Comparison of ENCODE assay signal across 14 cellular contexts in the genomic region with DNA sequence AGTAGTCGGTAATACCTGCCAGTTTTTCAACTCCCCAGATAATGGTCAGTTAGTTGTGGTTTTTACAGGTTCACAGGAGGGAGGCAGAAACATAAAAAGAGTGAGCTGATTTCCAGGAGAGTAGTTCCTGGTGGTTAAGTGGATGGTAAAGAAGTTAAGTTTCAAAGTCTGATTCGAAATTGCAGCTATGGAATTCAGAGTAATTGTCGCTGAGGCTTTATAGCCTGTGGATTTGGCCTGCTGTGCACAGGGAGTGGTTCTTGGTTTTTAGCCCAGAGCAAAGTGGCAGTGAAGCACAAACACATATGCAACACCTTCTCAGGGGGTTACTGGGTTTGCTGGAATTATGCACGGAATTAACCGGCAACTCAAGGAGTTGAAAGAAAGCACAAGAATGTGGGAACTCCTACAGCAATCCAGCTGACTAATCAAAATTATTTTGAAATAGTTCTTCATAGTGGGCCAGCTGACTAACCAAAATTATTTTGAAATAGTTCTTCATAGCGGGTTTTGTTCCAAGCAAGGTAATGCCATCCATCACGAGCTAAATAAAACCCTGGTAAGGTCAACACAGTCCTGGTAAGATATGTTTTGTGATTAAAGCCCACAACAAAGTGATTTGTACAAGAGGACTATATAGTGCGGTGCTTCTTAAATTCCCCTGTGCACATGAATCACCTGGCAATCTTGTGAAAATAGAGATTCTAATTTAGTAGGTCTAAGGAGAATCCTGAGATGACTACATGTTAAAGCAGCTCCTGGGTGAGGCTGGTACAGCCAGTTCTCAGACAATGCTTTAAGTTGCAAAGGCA.
DNase-seq lines count a peak whose midpoint lies in the region; ATAC-seq and FAIRE-seq lines count a peak whose summit lies in the region.
"Had no signal": no experiment of that assay in that cellular context is flagged by ENCODE, and none has a peak within 500 bp of the region (broad histone marks: within the 10 kb centered on the region; RNA-seq: fewer than 3 reads in every experiment).

No MANE protein-coding gene starts in this region.

- peaks cover 3% of the 10 kb centered on the region for H3K4me1 ChIP-seq in right cardiac atrium (ENCODE audit: control insufficient read depth, insufficient read depth, low read length)

- no peaks in the 10 kb centered on the region for H3K36me3 ChIP-seq in H7 (replicated peaks; ENCODE audit: control insufficient read depth, insufficient read depth, low read length)

- intact Hi-C loops in right cardiac atrium (cut with DNase I), result no loop called here

- H3K27me3 ChIP-seq in H7 (ENCODE audit: control insufficient read depth, insufficient read depth, low read length) (no peaks in the 10 kb centered on the region; the same call in 1 of the 2 replicates), right cardiac atrium (ENCODE audit: control insufficient read depth, insufficient read depth) (no peaks in the 10 kb centered on the region)

- DNase-seq in H7, result peak; percentile 26
- peak; percentile 97 for DNase-seq in amniotic epithelial cell (ENCODE audit: low read depth)
- DNase-seq in right cardiac atrium, result no peak
- DNase-seq in skeletal muscle cell (ENCODE audit: low read depth), result peak; percentile 39
- DNase-seq in frontal cortex (ENCODE audit: low spot score in 2 of 2), result no peak
- DNase-seq in NCI-H2196 (lab: John Stamatoyannopoulos, UW; ENCODE audit: unreplicated experiment), result no peak
- DNase-seq in NK-92 treated with Interleukin-12 subunit alpha and Interleukin-12 subunit beta, amount 100 ng/mL, for 24 hours (lab: John Stamatoyannopoulos, UW), result no peak
- no peak for DNase-seq in NCI-H2029 (lab: John Stamatoyannopoulos, UW)
- DNase-seq: activated CD8-positive, alpha-beta memory T cell treated with anti-CD3 and anti-CD28 coated beads for 24 hours; cerebellar nuclear complex; DMS79; midbrain; NCI-H1105 treated with DMSO at 0.1 percent for 48 hours; SIG-M5 had no signal

- H3K9me3 ChIP-seq in right cardiac atrium (ENCODE audit: control insufficient read depth, low read length), result no peaks in the 10 kb centered on the region

- no peak overlapping the region for H3K27ac ChIP-seq in right cardiac atrium (ENCODE audit: low read length)

- 35% methylated on average over 8 of the region's 8 CpGs for WGBS in right cardiac atrium

- peak; percentile 62 to 76 for ATAC-seq in right cardiac atrium

- H3K4me3 ChIP-seq in H7 (ENCODE audit: insufficient read depth, low read depth, low read length) (no peak overlapping the region), right cardiac atrium (ENCODE audit: low read length) (no peak overlapping the region), skeletal muscle cell (ENCODE audit: low read depth, low read length) (no peak overlapping the region)

- no peak for FAIRE-seq in frontal cortex (lab: Jason Lieb, UNC)

Comparison
In these comparisons a context has a peak if more than half of its experiments do, and no peak if none do; other contexts are left out.
1. DNase-seq: peak in H7 (single experiment), amniotic epithelial cell (single experiment) and skeletal muscle cell (single experiment); none in right cardiac atrium (0 of 3), frontal cortex (0 of 2), NCI-H2196 (single experiment), NK-92 treated with Interleukin-12 subunit alpha and Interleukin-12 subunit beta, amount 100 ng/mL, for 24 hours (single experiment) and NCI-H2029 (single experiment).